In the genomic region with DNA sequence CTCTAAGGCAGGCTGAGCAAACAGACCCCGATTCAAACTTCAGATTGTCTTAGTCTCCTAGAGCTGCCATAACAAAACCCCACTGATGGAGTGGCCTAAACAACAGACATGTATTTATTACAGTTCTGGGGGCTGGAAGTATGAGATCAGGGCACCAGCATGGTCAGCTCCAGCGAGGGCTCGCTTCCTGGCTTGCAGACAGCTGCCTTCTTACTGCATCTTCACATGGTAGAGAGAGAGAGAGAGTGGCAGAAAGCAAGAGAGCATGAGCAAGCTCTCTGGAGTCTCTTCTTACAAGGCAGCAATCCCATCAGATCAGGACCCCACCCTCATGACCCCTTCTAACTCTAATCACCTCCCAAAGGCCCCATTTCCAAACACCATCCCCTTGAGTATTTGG, we compare ENCODE assay signal across 20 cellular contexts. TPM values are rescaled to one million over a fixed set of nuclear protein-coding genes. Genes with fewer than 3 reads are reported as not detected.
A peak's percentile ranks its signal among the peaks of the same experiment; 100 is the strongest.
DNase-seq lines count a peak whose midpoint lies in the region; ATAC-seq and TF ChIP-seq lines count a peak whose summit lies in the region.
"Had no signal": no experiment of that assay in that cellular context is flagged by ENCODE, and none has a peak within 500 bp of the region (broad histone marks: within the 10 kb centered on the region; RNA-seq: fewer than 3 reads in every experiment).

No MANE protein-coding gene starts in this region.

- no peaks in the 10 kb centered on the region for H3K36me3 ChIP-seq in lower lobe of right lung
- no peaks in the 10 kb centered on the region for H3K36me3 ChIP-seq in upper lobe of right lung
- H3K36me3 ChIP-seq: BE2C had no signal

- peaks cover 17% of the 10 kb centered on the region for H3K4me1 Mint-ChIP-seq in activated naive CD8-positive, alpha-beta T cell treated with anti-CD3 and anti-CD28 coated beads, Interleukin-2, amount 10 ng/mL, durations not matched to agents 7 days and 5 days
- no peaks in the 10 kb centered on the region for H3K4me1 Mint-ChIP-seq in activated naive CD8-positive, alpha-beta T cell treated with anti-CD3 and anti-CD28 coated beads for 36 hours
- no peaks in the 10 kb centered on the region for H3K4me1 Mint-ChIP-seq in chondrocyte (ENCODE audit: low read depth)
- H3K4me1 Mint-ChIP-seq in activated CD4-positive, alpha-beta memory T cell treated with anti-CD3 and anti-CD28 coated beads for 36 hours (ENCODE audit: low read depth) = peaks cover 5% of the 10 kb centered on the region

- peak; percentile 12 for DNase-seq in activated naive CD8-positive, alpha-beta T cell treated with anti-CD3 and anti-CD28 coated beads, Interleukin-2, amount 10 ng/mL, durations not matched to agents 7 days and 5 days
- DNase-seq in activated naive CD8-positive, alpha-beta T cell treated with anti-CD3 and anti-CD28 coated beads for 36 hours = no peak
- DNase-seq in chondrocyte (ENCODE audit: low spot score) (peak; percentile 21), lower lobe of right lung (peak; percentile 21), upper lobe of right lung (peak; percentile 6), foreskin melanocyte (no peak)
- no peak for DNase-seq in activated CD4-positive, alpha-beta memory T cell treated with anti-CD3 and anti-CD28 coated beads for 36 hours
- DNase-seq: BE2C; Calu3; CD4-positive, alpha-beta memory T cell; GF-D8; GOT3; NCI-H1105; NCI-H1694; NCI-H2081 treated with DMSO at 0.1 percent for 48 hours; NCI-H510A treated with DMSO at 0.1 percent for 48 hours; NCI-H82; PC-3; RPMI8226 had no signal

- H3K9me3 ChIP-seq in lower lobe of right lung (no peaks in the 10 kb centered on the region), upper lobe of right lung (no peaks in the 10 kb centered on the region)
- H3K9me3 ChIP-seq: BE2C had no signal

- no peak overlapping the region for H3K4me3 Mint-ChIP-seq in activated naive CD8-positive, alpha-beta T cell treated with anti-CD3 and anti-CD28 coated beads, Interleukin-2, amount 10 ng/mL, durations not matched to agents 7 days and 5 days
- H3K4me3 Mint-ChIP-seq in activated naive CD8-positive, alpha-beta T cell treated with anti-CD3 and anti-CD28 coated beads for 36 hours = no peak overlapping the region
- no peak overlapping the region for H3K4me3 Mint-ChIP-seq in chondrocyte (ENCODE audit: unreplicated experiment)
- no peak overlapping the region for H3K4me3 Mint-ChIP-seq in activated CD4-positive, alpha-beta memory T cell treated with anti-CD3 and anti-CD28 coated beads for 36 hours
- H3K4me3 Mint-ChIP-seq: CD4-positive, alpha-beta memory T cell had no signal

- intact Hi-C loops in lower lobe of right lung (cut with DNase I) = no loop called here
- intact Hi-C loops in upper lobe of right lung (cut with DNase I) = no loop called here
- intact Hi-C loops in activated CD4-positive, alpha-beta memory T cell treated with anti-CD3 and anti-CD28 coated beads for 36 hours (cut with micrococcal nuclease) = no loop called here

- H3K36me3 Mint-ChIP-seq in activated naive CD8-positive, alpha-beta T cell treated with anti-CD3 and anti-CD28 coated beads, Interleukin-2, amount 10 ng/mL, durations not matched to agents 7 days and 5 days = peaks cover 3% of the 10 kb centered on the region
- no peaks in the 10 kb centered on the region for H3K36me3 Mint-ChIP-seq in activated naive CD8-positive, alpha-beta T cell treated with anti-CD3 and anti-CD28 coated beads for 36 hours
- H3K36me3 Mint-ChIP-seq in chondrocyte (ENCODE audit: low read depth) = peaks cover 2% of the 10 kb centered on the region
- H3K36me3 Mint-ChIP-seq in activated CD4-positive, alpha-beta memory T cell treated with anti-CD3 and anti-CD28 coated beads for 36 hours = no peaks in the 10 kb centered on the region
- H3K36me3 Mint-ChIP-seq: CD4-positive, alpha-beta memory T cell had no signal

- H3K4me3 ChIP-seq in lower lobe of right lung (no peak overlapping the region), upper lobe of right lung (no peak overlapping the region)
- H3K4me3 ChIP-seq: K562 had no signal

- H3K4me1 ChIP-seq in lower lobe of right lung (no peaks in the 10 kb centered on the region), upper lobe of right lung (no peaks in the 10 kb centered on the region)
- H3K4me1 ChIP-seq: BE2C had no signal

- ATAC-seq in activated naive CD8-positive, alpha-beta T cell treated with anti-CD3 and anti-CD28 coated beads, Interleukin-2, amount 10 ng/mL, durations not matched to agents 7 days and 5 days (ENCODE audit: low read depth) = no peak
- ATAC-seq in lower lobe of right lung = no peak
- no peak for ATAC-seq in upper lobe of right lung
- ATAC-seq: K562, PC-3 had no signal

- CTCF ChIA-PET in activated CD4-positive, alpha-beta memory T cell treated with anti-CD3 and anti-CD28 coated beads for 36 hours (lab: Charles Lee) = no interaction called here

- TF ChIP-seq CTCF in chondrocyte (IDR thresholded peaks at IDR 0.05) (no peak), lower lobe of right lung (IDR thresholded peaks at IDR 0.05) (no peak), upper lobe of right lung (IDR thresholded peaks at IDR 0.05) (no peak)

- no peak overlapping the region for H3K27ac ChIP-seq in lower lobe of right lung
- no peak overlapping the region for H3K27ac ChIP-seq in upper lobe of right lung

- peaks cover 28% of the 10 kb centered on the region for H3K27me3 Mint-ChIP-seq in activated naive CD8-positive, alpha-beta T cell treated with anti-CD3 and anti-CD28 coated beads, Interleukin-2, amount 10 ng/mL, durations not matched to agents 7 days and 5 days
- H3K27me3 Mint-ChIP-seq in activated naive CD8-positive, alpha-beta T cell treated with anti-CD3 and anti-CD28 coated beads for 36 hours = no peaks in the 10 kb centered on the region
- peaks cover 26% of the 10 kb centered on the region for H3K27me3 Mint-ChIP-seq in chondrocyte (ENCODE audit: low read depth)
- no peaks in the 10 kb centered on the region for H3K27me3 Mint-ChIP-seq in activated CD4-positive, alpha-beta memory T cell treated with anti-CD3 and anti-CD28 coated beads for 36 hours
- H3K27me3 Mint-ChIP-seq: CD4-positive, alpha-beta memory T cell had no signal

- no peaks in the 10 kb centered on the region for H3K9me3 Mint-ChIP-seq in activated naive CD8-positive, alpha-beta T cell treated with anti-CD3 and anti-CD28 coated beads, Interleukin-2, amount 10 ng/mL, durations not matched to agents 7 days and 5 days
- no peaks in the 10 kb centered on the region for H3K9me3 Mint-ChIP-seq in activated naive CD8-positive, alpha-beta T cell treated with anti-CD3 and anti-CD28 coated beads for 36 hours
- peaks cover 3% of the 10 kb centered on the region for H3K9me3 Mint-ChIP-seq in chondrocyte (ENCODE audit: low read depth)
- no peaks in the 10 kb centered on the region for H3K9me3 Mint-ChIP-seq in activated CD4-positive, alpha-beta memory T cell treated with anti-CD3 and anti-CD28 coated beads for 36 hours
- H3K9me3 Mint-ChIP-seq: CD4-positive, alpha-beta memory T cell had no signal

- POLR2A ChIA-PET in activated naive CD8-positive, alpha-beta T cell treated with anti-CD3 and anti-CD28 coated beads, Interleukin-2, amount 10 ng/mL, durations not matched to agents 7 days and 5 days (lab: Charles Lee) = no interaction called here
- POLR2A ChIA-PET in activated CD4-positive, alpha-beta memory T cell treated with anti-CD3 and anti-CD28 coated beads for 36 hours (lab: Charles Lee) = no interaction called here

- H3K27me3 ChIP-seq in lower lobe of right lung (ENCODE audit: low read depth) (no peaks in the 10 kb centered on the region), upper lobe of right lung (no peaks in the 10 kb centered on the region)
- H3K27me3 ChIP-seq: BE2C had no signal

- no peak overlapping the region for H3K27ac Mint-ChIP-seq in activated naive CD8-positive, alpha-beta T cell treated with anti-CD3 and anti-CD28 coated beads, Interleukin-2, amount 10 ng/mL, durations not matched to agents 7 days and 5 days
- no peak overlapping the region for H3K27ac Mint-ChIP-seq in activated naive CD8-positive, alpha-beta T cell treated with anti-CD3 and anti-CD28 coated beads for 36 hours
- H3K27ac Mint-ChIP-seq in chondrocyte (ENCODE audit: unreplicated experiment) = no peak overlapping the region
- no peak overlapping the region for H3K27ac Mint-ChIP-seq in activated CD4-positive, alpha-beta memory T cell treated with anti-CD3 and anti-CD28 coated beads for 36 hours
- H3K27ac Mint-ChIP-seq: CD4-positive, alpha-beta memory T cell had no signal

RNA-seq across cellular contexts. Expression of a gene that starts 22.3 kb away (rescaled TPM):
- not detected for total RNA-seq in activated naive CD8-positive, alpha-beta T cell treated with anti-CD3 and anti-CD28 coated beads, Interleukin-2, amount 10 ng/mL, durations not matched to agents 7 days and 5 days
- not detected for total RNA-seq in activated naive CD8-positive, alpha-beta T cell treated with anti-CD3 and anti-CD28 coated beads for 36 hours
- total RNA-seq in chondrocyte (9.4 to 21.7 TPM (median 10.9 TPM) in 3 replicates), lower lobe of right lung (5.8 TPM), upper lobe of right lung (7.2 TPM)
- under 1 TPM; 0.07 TPM for total RNA-seq in activated CD4-positive, alpha-beta memory T cell treated with anti-CD3 and anti-CD28 coated beads for 36 hours
- total RNA-seq: Calu3; CD4-positive, alpha-beta memory T cell; K562 had no signal

Comparison
In these comparisons a context has a peak if more than half of its experiments do, and no peak if none do; other contexts are left out.
1. DNase-seq: peak in activated naive CD8-positive, alpha-beta T cell treated with anti-CD3 and anti-CD28 coated beads, Interleukin-2, amount 10 ng/mL, durations not matched to agents 7 days and 5 days (single experiment), chondrocyte (single experiment), lower lobe of right lung (single experiment) and upper lobe of right lung (single experiment); none in activated naive CD8-positive, alpha-beta T cell treated with anti-CD3 and anti-CD28 coated beads for 36 hours (single experiment), foreskin melanocyte (single experiment) and activated CD4-positive, alpha-beta memory T cell treated with anti-CD3 and anti-CD28 coated beads for 36 hours (single experiment).